16 cellular contexts compared by ENCODE assay signal in genomic region chr13:106683179-106683578, GRCh38.
DNase-seq lines count a peak whose midpoint lies in the region; ATAC-seq, FAIRE-seq and TF ChIP-seq lines count a peak whose summit lies in the region.
"Had no signal": no experiment of that assay in that cellular context is flagged by ENCODE, and none has a peak within 500 bp of the region (broad histone marks: within the 10 kb centered on the region; RNA-seq: fewer than 3 reads in every experiment).

No MANE protein-coding gene starts in this region.

- H3K9me3 ChIP-seq in H1 (ENCODE audit: insufficient read depth in 2 of 2, low read depth in 1 of 2, low read length in 1 of 2) (no peaks in the 10 kb centered on the region), upper lobe of right lung (no peaks in the 10 kb centered on the region), aorta (ENCODE audit: control insufficient read depth, low read length) (no peaks in the 10 kb centered on the region)
- H3K9me3 ChIP-seq: SJSA1 had no signal

- H3K4me3 ChIP-seq in H1 (ENCODE audit: extremely low read depth in 1 of 4, insufficient read depth in 2 of 4, low read depth in 3 of 4, low read length in 4 of 4) (no peak overlapping the region), upper lobe of right lung (no peak overlapping the region), aorta (ENCODE audit: low read length in 2 of 2) (no peak overlapping the region)
- H3K4me3 ChIP-seq: SJSA1 had no signal

- H3K4me1 Mint-ChIP-seq in naive B cell: peaks cover 5 to 27% (median 27%) of the 10 kb centered on the region in 3 donors
- H3K4me1 Mint-ChIP-seq in activated T-cell treated with anti-CD3 and anti-CD28 coated beads, Interleukin-2, amount 50 U/mL, for 72 hours (ENCODE audit: low read depth): no peaks in the 10 kb centered on the region

- H3K27me3 ChIP-seq in H1 (replicated peaks in 1 of 4; ENCODE audit: control insufficient read depth in 3 of 4, extremely low read depth in 1 of 4, insufficient read depth in 3 of 4, low read length in 3 of 4): no peaks in the 10 kb centered on the region; a peak in 1 of 7 replicates
- H3K27me3 ChIP-seq in upper lobe of right lung: no peaks in the 10 kb centered on the region
- no peaks in the 10 kb centered on the region for H3K27me3 ChIP-seq in aorta (ENCODE audit: control insufficient read depth in 1 of 2, insufficient read depth in 2 of 2, low read length in 1 of 2)

- POLR2A ChIA-PET in H1 (lab: Charles Lee; ENCODE audit: partially characterized antibody): no interaction called here

- TF ChIP-seq POLR2A in H1 (IDR thresholded peaks at IDR 0.05; ENCODE audit: control extremely low read depth in 1 of 2, low read depth in 2 of 2, low read length in 2 of 2): no peak

- TF ChIP-seq EP300 in H1 (IDR thresholded peaks at IDR 0.05; ENCODE audit: borderline replicate concordance in 1 of 2, low read depth in 2 of 2, low read length in 2 of 2): no peak

- H4K5ac ChIP-seq in H1 (ENCODE audit: insufficient read length, low read depth, low read length): no peak overlapping the region

- TF ChIP-seq RAD21 in H1 (IDR thresholded peaks at IDR 0.05 in 1 of 2, conservative IDR thresholded peaks at IDR 0.05 in 1 of 2; ENCODE audit: low read depth in 2 of 2, low read length in 2 of 2): no peak

- ATAC-seq in naive B cell (ENCODE audit: low read depth in 2 of 2) (no peak), upper lobe of right lung (peak; percentile 13), aorta (ENCODE audit: low FRiP score) (no peak)
- no peak for ATAC-seq in activated T-cell treated with anti-CD3 and anti-CD28 coated beads, Interleukin-2, amount 50 U/mL, for 72 hours (replicated peaks in 1 of 2)
- ATAC-seq: PC-3 had no signal

- no peak overlapping the region for H3K4me2 ChIP-seq in H1 (ENCODE audit: insufficient read depth in 1 of 2, low read depth in 2 of 2, low read length in 2 of 2)

- H4K8ac ChIP-seq in H1 (ENCODE audit: extremely low read depth, insufficient read depth, low read length): no peak overlapping the region

- DNase-seq in DMS53 (lab: John Stamatoyannopoulos, UW) (peak; percentile 6), DMS53 treated with DMSO at 0.1 percent for 48 hours (lab: John Stamatoyannopoulos, UW; ENCODE audit: unreplicated experiment) (no peak), H1 (ENCODE audit: low read depth in 1 of 2, low spot score in 2 of 2) (no peak), naive B cell (no peak), upper lobe of right lung (no peak), G401 (ENCODE audit: low spot score) (no peak), aorta (no peak)
- no peak for DNase-seq in activated T-cell treated with anti-CD3 and anti-CD28 coated beads, Interleukin-2, amount 50 U/mL, for 72 hours
- DNase-seq: H7, NCI-H1930, NCI-H510A treated with DMSO at 0.1 percent for 48 hours, NCI-H82, PC-3 had no signal

- no peaks in the 10 kb centered on the region for H3K9me3 Mint-ChIP-seq in naive B cell
- no peaks in the 10 kb centered on the region for H3K9me3 Mint-ChIP-seq in activated T-cell treated with anti-CD3 and anti-CD28 coated beads, Interleukin-2, amount 50 U/mL, for 72 hours

- no peak overlapping the region for H3K9ac ChIP-seq in H1 (replicated peaks in 1 of 4; ENCODE audit: extremely low read depth in 1 of 4, low read depth in 3 of 4, low read length in 3 of 4)

- H3K27ac ChIP-seq in H1 (ENCODE audit: low read depth, low read length) (no peak overlapping the region), upper lobe of right lung (no peak overlapping the region), aorta (ENCODE audit: low read depth in 1 of 2, low read length in 2 of 2) (no peak overlapping the region)
- H3K27ac ChIP-seq: 22Rv1, RWPE1, SJSA1 had no signal

- no peak overlapping the region for H3K4ac ChIP-seq in H1 (replicated peaks; ENCODE audit: insufficient read length, low read depth, low read length)

- H4K91ac ChIP-seq in H1 (replicated peaks; ENCODE audit: insufficient read length, low read length): no peak overlapping the region

- H3K4me1 ChIP-seq in H1 (replicated peaks in 1 of 4; ENCODE audit: control insufficient read depth in 3 of 4, insufficient read depth in 4 of 4, low read length in 3 of 4) (peaks cover 2 to 10% (median 6%) of the 10 kb centered on the region in 4 experiments; a peak in 6 of 7 replicates), upper lobe of right lung (peaks cover 3% of the 10 kb centered on the region), aorta (ENCODE audit: control insufficient read depth in 1 of 2, insufficient read depth in 2 of 2, low read length in 2 of 2) (no peaks in the 10 kb centered on the region)
- H3K4me1 ChIP-seq: SJSA1 had no signal

- intact Hi-C loops in upper lobe of right lung (cut with DNase I) (no loop called here), aorta (cut with DNase I) (no loop called here)

- no peak for TF ChIP-seq CTCF in H1 (IDR thresholded peaks at IDR 0.05; ENCODE audit: control extremely low read depth in 1 of 3, insufficient read depth in 1 of 3, low read depth in 1 of 3, low read length in 3 of 3)
- no peak for TF ChIP-seq CTCF in upper lobe of right lung (IDR thresholded peaks at IDR 0.05)

- WGBS in H1 (ENCODE audit: extremely low coverage in 1 of 2, insufficient coverage in 1 of 2, insufficient read length in 1 of 2, insufficient replicate concordance in 2 of 2, low coverage in 1 of 2, low lambda C conversion rate in 2 of 2, missing lambda C conversion rate in 1 of 2), 2 experiments: 90% methylated on average over 8 of the region's 8 CpGs; no CpG with 5 or more reads in 1 of the 2 experiments
- WGBS in aorta, 2 donors: 88% methylated on average over 8 of the region's 8 CpGs

- H3K79me2 ChIP-seq in H1 (ENCODE audit: control insufficient read depth in 1 of 2, insufficient read depth in 2 of 2, low read length in 2 of 2): no peaks in the 10 kb centered on the region

- no peaks in the 10 kb centered on the region for H3K79me1 ChIP-seq in H1 (ENCODE audit: low read depth, low read length)

- FAIRE-seq in H1 (lab: Jason Lieb, UNC): no peak

- no peaks in the 10 kb centered on the region for H3K23me2 ChIP-seq in H1 (ENCODE audit: low read depth, low read length)

- no peaks in the 10 kb centered on the region for H3K27me3 Mint-ChIP-seq in naive B cell
- peaks cover 7% of the 10 kb centered on the region for H3K27me3 Mint-ChIP-seq in activated T-cell treated with anti-CD3 and anti-CD28 coated beads, Interleukin-2, amount 50 U/mL, for 72 hours (ENCODE audit: low read depth)

- in situ Hi-C loops in G401 (cut with HindIII; ENCODE audit: low sequenced_read_pairs): no loop called here

- no peak overlapping the region for H2BK120ac ChIP-seq in H1 (replicated peaks; ENCODE audit: low read depth, low read length)

- no peak overlapping the region for H2AFZ ChIP-seq in H1 (ENCODE audit: low read length)

- H2BK20ac ChIP-seq in H1 (ENCODE audit: low read length): 0 out of 2 replicates have a peak overlapping the region, but pooled peaks have one; percentile 11

- no peak overlapping the region for H2AK5ac ChIP-seq in H1 (ENCODE audit: low read depth, low read length)

- H3K14ac ChIP-seq in H1 (ENCODE audit: insufficient read length): no peak overlapping the region

- peak overlapping the region in 4 of 6 donors; percentile 0 to 16 (median 2) for H3K27ac Mint-ChIP-seq in naive B cell
- H3K27ac Mint-ChIP-seq in activated T-cell treated with anti-CD3 and anti-CD28 coated beads, Interleukin-2, amount 50 U/mL, for 72 hours: no peak overlapping the region

- no peak overlapping the region for H2BK12ac ChIP-seq in H1 (ENCODE audit: low read depth, low read length)

- no peaks in the 10 kb centered on the region for H4K20me1 ChIP-seq in H1 (replicated peaks in 1 of 2; ENCODE audit: control insufficient read depth in 1 of 2, insufficient read depth in 2 of 2, low read length in 2 of 2)

- no peak overlapping the region for H2BK5ac ChIP-seq in H1 (ENCODE audit: low read depth, low read length)

- H3K23ac ChIP-seq in H1 (ENCODE audit: insufficient read length): no peak overlapping the region

- H3K18ac ChIP-seq in H1 (ENCODE audit: extremely low read depth, low read length): no peak overlapping the region

- CTCF ChIA-PET in H1 (lab: Charles Lee; ENCODE audit: partially characterized antibody): interaction anchor here (1.3 kb wide), 1 partner anchor 9 kb away, joined by 3 read pairs; no protein-coding TSS in a partner anchor

- peak overlapping the region; percentile 36; the same call in 1 of the 2 replicates for H2BK15ac ChIP-seq in H1 (ENCODE audit: low read length)

- H3K4me3 Mint-ChIP-seq in naive B cell: peak overlapping the region in 5 of 8 donors; percentile 2 to 42 (median 17)
- H3K4me3 Mint-ChIP-seq in activated T-cell treated with anti-CD3 and anti-CD28 coated beads, Interleukin-2, amount 50 U/mL, for 72 hours: no peak overlapping the region

- H3K36me3 Mint-ChIP-seq in naive B cell: no peaks in the 10 kb centered on the region
- no peaks in the 10 kb centered on the region for H3K36me3 Mint-ChIP-seq in activated T-cell treated with anti-CD3 and anti-CD28 coated beads, Interleukin-2, amount 50 U/mL, for 72 hours (ENCODE audit: insufficient read depth in 2 of 2)

- H3K56ac ChIP-seq in H1 (replicated peaks; ENCODE audit: insufficient read length, low read depth, low read length): no peak overlapping the region

- H3K36me3 ChIP-seq in H1 (ENCODE audit: control insufficient read depth in 2 of 4, insufficient read depth in 4 of 4, low read length in 3 of 4) (no peaks in the 10 kb centered on the region), upper lobe of right lung (no peaks in the 10 kb centered on the region), aorta (ENCODE audit: control insufficient read depth in 1 of 2, insufficient read depth in 2 of 2, low read length in 1 of 2) (no peaks in the 10 kb centered on the region)
- H3K36me3 ChIP-seq: SJSA1 had no signal

TF ChIP-seq in H1, 55 proteins besides CTCF, POLR2A, EP300 and RAD21:
- TF ChIP-seq ZNF274 (IDR thresholded peaks at IDR 0.05; ENCODE audit: borderline replicate concordance, extremely low read depth, low read length): no peak
- TF ChIP-seq E2F6 (IDR thresholded peaks at IDR 0.05): peak; percentile 33; the same call in 1 of the 2 replicates

Comparison
In these comparisons a context has a peak if more than half of its experiments do, and no peak if none do; other contexts are left out.
1. H3K4me3 Mint-ChIP-seq: peak in naive B cell (5 of 8); none in activated T-cell treated with anti-CD3 and anti-CD28 coated beads, Interleukin-2, amount 50 U/mL, for 72 hours (0 of 2).